1 cellular context compared by ENCODE assay signal in the genomic region with DNA sequence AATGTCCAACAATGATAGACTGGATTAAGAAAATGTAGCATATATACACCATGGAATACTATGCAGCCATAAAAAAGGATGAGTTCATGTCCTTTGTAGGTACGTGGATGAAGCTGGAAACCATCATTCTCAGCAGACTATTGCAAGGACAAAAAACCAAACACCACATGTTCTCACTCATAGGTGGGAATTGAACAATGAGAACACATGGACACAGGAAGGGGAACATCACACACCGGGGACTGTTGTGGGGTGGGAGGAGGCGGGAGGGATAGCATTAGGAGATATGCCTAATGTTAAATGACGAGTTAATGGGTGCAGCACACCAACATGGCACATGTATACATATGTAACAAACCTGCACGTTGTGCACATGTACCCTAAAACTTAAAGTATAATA. TPM values are rescaled to one million over a fixed set of nuclear protein-coding genes. Genes with fewer than 3 reads are reported as not detected.
"Had no signal": no experiment of that assay in that cellular context is flagged by ENCODE, and none has a peak within 500 bp of the region (broad histone marks: within the 10 kb centered on the region; RNA-seq: fewer than 3 reads in every experiment).

No MANE protein-coding gene starts in this region.

RNA-seq across cellular contexts. Expression of a gene that starts 24.6 kb away (rescaled TPM):
- total RNA-seq: GM12878 had no signal
